In genomic region chr2:163039266-163039665, GRCh38 we compare ENCODE assay signal across 7 cellular contexts.
"Had no signal": no experiment of that assay in that cellular context is flagged by ENCODE, and none has a peak within 500 bp of the region (broad histone marks: within the 10 kb centered on the region; RNA-seq: fewer than 3 reads in every experiment).

No MANE protein-coding gene starts in this region.

- ATAC-seq: HCT116, HepG2 had no signal

- DNase-seq: GM23248, GOT3, H7, HFFc6, KBM-7 had no signal
